In the genomic region with DNA sequence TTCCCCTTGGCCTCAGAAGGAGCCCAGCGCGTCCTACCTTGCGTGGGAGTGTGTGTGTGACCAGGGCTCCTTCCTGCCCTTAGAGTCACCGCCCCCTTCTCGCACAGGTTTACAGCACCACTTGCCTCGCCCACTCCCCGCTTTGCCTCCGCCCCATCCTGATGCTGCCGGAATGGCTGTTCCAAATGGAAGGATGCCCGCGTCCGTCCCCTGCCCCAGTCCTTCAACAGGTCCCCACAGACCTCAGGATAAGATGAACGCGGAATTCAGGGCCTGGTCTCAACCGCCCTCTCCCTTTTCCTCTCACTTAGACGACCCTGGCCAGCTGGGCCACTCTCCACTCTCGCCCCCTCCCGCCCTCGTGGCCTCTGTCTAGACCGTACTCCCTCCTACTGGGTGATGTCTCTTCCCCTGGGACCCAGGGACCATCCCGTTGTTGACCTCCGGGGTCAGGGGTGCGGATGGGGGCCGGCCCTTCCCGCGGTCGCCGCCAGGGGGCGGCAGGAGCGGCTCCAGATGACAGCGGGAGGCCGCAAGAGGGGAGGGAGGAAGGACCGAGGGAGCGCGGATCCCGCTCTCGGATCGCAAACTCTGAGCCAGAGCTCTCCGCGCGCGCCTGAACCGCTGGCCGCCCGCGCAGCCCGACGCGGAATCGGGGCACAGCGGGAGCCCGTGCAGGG, we compare ENCODE assay signal across 8 cellular contexts.
DNase-seq lines count a peak whose midpoint lies in the region; ATAC-seq lines count a peak whose summit lies in the region.

THSD4 (plus strand) TSS at position 585 of the 680 bp plus-strand sequence.

- no peaks in the 10 kb centered on the region for H3K36me3 ChIP-seq in mucosa of stomach (ENCODE audit: control insufficient read depth, insufficient read depth, low read length)

- no peaks in the 10 kb centered on the region for H3K9me3 Mint-ChIP-seq in stimulated activated memory B cell treated with anti-CD40 and anti-IgM and Interleukin-4, amounts not matched to agents 10 μg/mL and 1 μg/mL and 100 μg/mL, for 72 hours

- peak within 1 kb of the TSS; percentile 93 for H3K27ac ChIP-seq in epithelial cell of prostate

- peaks cover 18% of the 10 kb centered on the region for H3K4me1 ChIP-seq in mucosa of stomach (ENCODE audit: control insufficient read depth, insufficient read depth, low read length)

- peak within 1 kb of the TSS; percentile 90 for H3K9ac ChIP-seq in mucosa of stomach (ENCODE audit: low read length)

- H3K4me1 Mint-ChIP-seq in stimulated activated memory B cell treated with anti-CD40 and anti-IgM and Interleukin-4, amounts not matched to agents 10 μg/mL and 1 μg/mL and 100 μg/mL, for 72 hours = peaks cover 7% of the 10 kb centered on the region

- DNase-seq in NCI-H2029 treated with DMSO at 0.1 percent for 48 hours (lab: John Stamatoyannopoulos, UW) (peak; percentile 6), NCI-H2029 (lab: John Stamatoyannopoulos, UW) (no peak), NCI-H510A treated with DMSO at 0.1 percent for 48 hours (lab: John Stamatoyannopoulos, UW) (peak; percentile 25), epithelial cell of prostate (ENCODE audit: low read depth, low spot score) (no peak)
- peak; percentile 42 for DNase-seq in activated CD8-positive, alpha-beta memory T cell treated with anti-CD3 and anti-CD28 coated beads, Interleukin-2, amount 50 U/mL, for 4 hours

- H3K27ac Mint-ChIP-seq in stimulated activated memory B cell treated with anti-CD40 and anti-IgM and Interleukin-4, amounts not matched to agents 10 μg/mL and 1 μg/mL and 100 μg/mL, for 72 hours = no peak within 1 kb of the TSS

- no peaks in the 10 kb centered on the region for H3K27me3 ChIP-seq in mucosa of stomach (ENCODE audit: control insufficient read depth, insufficient read depth, low read length)

- peak within 1 kb of the TSS; percentile 67 for H3K4me3 Mint-ChIP-seq in stimulated activated memory B cell treated with anti-CD40 and anti-IgM and Interleukin-4, amounts not matched to agents 10 μg/mL and 1 μg/mL and 100 μg/mL, for 72 hours

- peaks cover 59% of the 10 kb centered on the region for H3K27me3 Mint-ChIP-seq in stimulated activated memory B cell treated with anti-CD40 and anti-IgM and Interleukin-4, amounts not matched to agents 10 μg/mL and 1 μg/mL and 100 μg/mL, for 72 hours

- H3K9me3 ChIP-seq in mucosa of stomach (ENCODE audit: control insufficient read depth, low read length) = no peaks in the 10 kb centered on the region

- H3K36me3 Mint-ChIP-seq in stimulated activated memory B cell treated with anti-CD40 and anti-IgM and Interleukin-4, amounts not matched to agents 10 μg/mL and 1 μg/mL and 100 μg/mL, for 72 hours = no peaks in the 10 kb centered on the region

- H3K4me3 ChIP-seq in mucosa of stomach (ENCODE audit: low read length) = peak within 1 kb of the TSS; percentile 88

- peak; percentile 69 for ATAC-seq in HG03025 (IDR thresholded peaks at IDR 0.05; ENCODE audit: low FRiP score, unreplicated experiment)
- ATAC-seq in stimulated activated memory B cell treated with anti-CD40 and anti-IgM and Interleukin-4, amounts not matched to agents 10 μg/mL and 1 μg/mL and 100 μg/mL, for 72 hours = peak; percentile 44

Comparison
In these comparisons a context has a peak if more than half of its experiments do, and no peak if none do; other contexts are left out.
1. DNase-seq: peak in NCI-H2029 treated with DMSO at 0.1 percent for 48 hours (single experiment), NCI-H510A treated with DMSO at 0.1 percent for 48 hours (single experiment) and activated CD8-positive, alpha-beta memory T cell treated with anti-CD3 and anti-CD28 coated beads, Interleukin-2, amount 50 U/mL, for 4 hours (single experiment); none in NCI-H2029 (single experiment) and epithelial cell of prostate (single experiment).